Comparison of ENCODE assay signal across 1 cellular context in the genomic region with DNA sequence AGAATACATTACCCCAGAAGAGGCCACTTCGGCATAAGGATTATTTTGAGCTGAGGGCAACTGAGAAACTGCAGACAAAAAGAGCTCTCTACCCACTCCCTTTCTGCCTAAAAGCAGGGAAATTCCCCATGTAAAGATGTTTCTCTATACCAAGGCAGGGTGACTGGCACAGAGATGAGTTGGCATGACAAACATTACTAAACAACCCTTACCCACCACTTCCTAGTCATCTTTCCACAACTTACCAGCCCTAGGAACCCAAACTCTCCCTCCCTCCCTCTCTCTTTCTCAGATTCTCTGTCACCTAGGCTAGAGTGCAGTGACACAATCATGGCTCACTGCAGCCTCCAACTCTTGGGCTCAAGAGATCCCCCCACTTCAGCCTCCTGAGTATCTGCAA.
TF ChIP-seq lines count a peak whose summit lies in the region.

No MANE protein-coding gene starts in this region.

TF ChIP-seq in GM12878, 131 proteins besides CTCF, POLR2A, EP300 and RAD21:
- TF ChIP-seq YBX1 (IDR thresholded peaks at IDR 0.05) (no peak), NRF1 (conservative IDR thresholded peaks at IDR 0.05; ENCODE audit: low read depth, low read length) (no peak), DPF2 (IDR thresholded peaks at IDR 0.05) (no peak), NFXL1 (IDR thresholded peaks at IDR 0.05; ENCODE audit: borderline replicate concordance) (no peak), CBX3 (IDR thresholded peaks at IDR 0.05; ENCODE audit: borderline replicate concordance, low read depth) (no peak), ZNF24 (IDR thresholded peaks at IDR 0.05) (no peak), WRNIP1 (IDR thresholded peaks at IDR 0.05; ENCODE audit: borderline replicate concordance, low read depth, low read length) (no peak), NBN (IDR thresholded peaks at IDR 0.05) (no peak), HSF1 (IDR thresholded peaks at IDR 0.05; ENCODE audit: low read depth, low read length) (no peak), HDGF (IDR thresholded peaks at IDR 0.05) (no peak), SMAD5 (IDR thresholded peaks at IDR 0.05; ENCODE audit: low read depth) (no peak), NKRF (conservative IDR thresholded peaks at IDR 0.05) (no peak)
- TF ChIP-seq, protein P1, sequence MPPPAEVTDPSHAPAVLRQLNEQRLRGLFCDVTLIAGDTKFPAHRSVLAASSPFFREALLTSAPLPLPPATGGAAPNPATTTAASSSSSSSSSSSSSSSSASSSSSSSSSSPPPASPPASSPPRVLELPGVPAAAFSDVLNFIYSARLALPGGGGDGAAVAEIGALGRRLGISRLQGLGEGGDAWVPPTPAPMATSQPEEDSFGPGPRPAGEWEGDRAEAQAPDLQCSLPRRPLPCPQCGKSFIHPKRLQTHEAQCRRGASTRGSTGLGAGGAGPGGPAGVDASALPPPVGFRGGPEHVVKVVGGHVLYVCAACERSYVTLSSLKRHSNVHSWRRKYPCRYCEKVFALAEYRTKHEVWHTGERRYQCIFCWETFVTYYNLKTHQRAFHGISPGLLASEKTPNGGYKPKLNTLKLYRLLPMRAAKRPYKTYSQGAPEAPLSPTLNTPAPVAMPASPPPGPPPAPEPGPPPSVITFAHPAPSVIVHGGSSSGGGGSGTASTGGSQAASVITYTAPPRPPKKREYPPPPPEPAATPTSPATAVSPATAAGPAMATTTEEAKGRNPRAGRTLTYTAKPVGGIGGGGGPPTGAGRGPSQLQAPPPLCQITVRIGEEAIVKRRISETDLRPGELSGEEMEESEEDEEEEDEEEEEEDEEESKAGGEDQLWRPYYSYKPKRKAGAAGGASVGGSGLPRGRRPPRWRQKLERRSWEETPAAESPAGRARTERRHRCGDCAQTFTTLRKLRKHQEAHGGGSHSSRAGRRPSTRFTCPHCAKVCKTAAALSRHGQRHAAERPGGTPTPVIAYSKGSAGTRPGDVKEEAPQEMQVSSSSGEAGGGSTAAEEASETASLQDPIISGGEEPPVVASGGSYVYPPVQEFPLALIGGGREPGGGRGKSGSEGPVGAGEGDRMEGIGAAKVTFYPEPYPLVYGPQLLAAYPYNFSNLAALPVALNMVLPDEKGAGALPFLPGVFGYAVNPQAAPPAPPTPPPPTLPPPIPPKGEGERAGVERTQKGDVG (CRISPR knock-in tag; IDR thresholded peaks at IDR 0.05) = no peak
- TF ChIP-seq, protein P2, sequence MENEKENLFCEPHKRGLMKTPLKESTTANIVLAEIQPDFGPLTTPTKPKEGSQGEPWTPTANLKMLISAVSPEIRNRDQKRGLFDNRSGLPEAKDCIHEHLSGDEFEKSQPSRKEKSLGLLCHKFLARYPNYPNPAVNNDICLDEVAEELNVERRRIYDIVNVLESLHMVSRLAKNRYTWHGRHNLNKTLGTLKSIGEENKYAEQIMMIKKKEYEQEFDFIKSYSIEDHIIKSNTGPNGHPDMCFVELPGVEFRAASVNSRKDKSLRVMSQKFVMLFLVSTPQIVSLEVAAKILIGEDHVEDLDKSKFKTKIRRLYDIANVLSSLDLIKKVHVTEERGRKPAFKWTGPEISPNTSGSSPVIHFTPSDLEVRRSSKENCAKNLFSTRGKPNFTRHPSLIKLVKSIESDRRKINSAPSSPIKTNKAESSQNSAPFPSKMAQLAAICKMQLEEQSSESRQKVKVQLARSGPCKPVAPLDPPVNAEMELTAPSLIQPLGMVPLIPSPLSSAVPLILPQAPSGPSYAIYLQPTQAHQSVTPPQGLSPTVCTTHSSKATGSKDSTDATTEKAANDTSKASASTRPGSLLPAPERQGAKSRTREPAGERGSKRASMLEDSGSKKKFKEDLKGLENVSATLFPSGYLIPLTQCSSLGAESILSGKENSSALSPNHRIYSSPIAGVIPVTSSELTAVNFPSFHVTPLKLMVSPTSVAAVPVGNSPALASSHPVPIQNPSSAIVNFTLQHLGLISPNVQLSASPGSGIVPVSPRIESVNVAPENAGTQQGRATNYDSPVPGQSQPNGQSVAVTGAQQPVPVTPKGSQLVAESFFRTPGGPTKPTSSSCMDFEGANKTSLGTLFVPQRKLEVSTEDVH (IDR thresholded peaks at IDR 0.05; ENCODE audit: low read depth, partially characterized antibody) = no peak
- TF ChIP-seq, protein P3, sequence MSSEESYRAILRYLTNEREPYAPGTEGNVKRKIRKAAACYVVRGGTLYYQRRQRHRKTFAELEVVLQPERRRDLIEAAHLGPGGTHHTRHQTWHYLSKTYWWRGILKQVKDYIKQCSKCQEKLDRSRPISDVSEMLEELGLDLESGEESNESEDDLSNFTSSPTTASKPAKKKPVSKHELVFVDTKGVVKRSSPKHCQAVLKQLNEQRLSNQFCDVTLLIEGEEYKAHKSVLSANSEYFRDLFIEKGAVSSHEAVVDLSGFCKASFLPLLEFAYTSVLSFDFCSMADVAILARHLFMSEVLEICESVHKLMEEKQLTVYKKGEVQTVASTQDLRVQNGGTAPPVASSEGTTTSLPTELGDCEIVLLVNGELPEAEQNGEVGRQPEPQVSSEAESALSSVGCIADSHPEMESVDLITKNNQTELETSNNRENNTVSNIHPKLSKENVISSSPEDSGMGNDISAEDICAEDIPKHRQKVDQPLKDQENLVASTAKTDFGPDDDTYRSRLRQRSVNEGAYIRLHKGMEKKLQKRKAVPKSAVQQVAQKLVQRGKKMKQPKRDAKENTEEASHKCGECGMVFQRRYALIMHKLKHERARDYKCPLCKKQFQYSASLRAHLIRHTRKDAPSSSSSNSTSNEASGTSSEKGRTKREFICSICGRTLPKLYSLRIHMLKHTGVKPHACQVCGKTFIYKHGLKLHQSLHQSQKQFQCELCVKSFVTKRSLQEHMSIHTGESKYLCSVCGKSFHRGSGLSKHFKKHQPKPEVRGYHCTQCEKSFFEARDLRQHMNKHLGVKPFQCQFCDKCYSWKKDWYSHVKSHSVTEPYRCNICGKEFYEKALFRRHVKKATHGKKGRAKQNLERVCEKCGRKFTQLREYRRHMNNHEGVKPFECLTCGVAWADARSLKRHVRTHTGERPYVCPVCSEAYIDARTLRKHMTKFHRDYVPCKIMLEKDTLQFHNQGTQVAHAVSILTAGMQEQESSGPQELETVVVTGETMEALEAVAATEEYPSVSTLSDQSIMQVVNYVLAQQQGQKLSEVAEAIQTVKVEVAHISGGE (CRISPR knock-in tag; IDR thresholded peaks at IDR 0.05) = no peak
